Comparison of ENCODE assay signal across 1 cellular context in the genomic region with DNA sequence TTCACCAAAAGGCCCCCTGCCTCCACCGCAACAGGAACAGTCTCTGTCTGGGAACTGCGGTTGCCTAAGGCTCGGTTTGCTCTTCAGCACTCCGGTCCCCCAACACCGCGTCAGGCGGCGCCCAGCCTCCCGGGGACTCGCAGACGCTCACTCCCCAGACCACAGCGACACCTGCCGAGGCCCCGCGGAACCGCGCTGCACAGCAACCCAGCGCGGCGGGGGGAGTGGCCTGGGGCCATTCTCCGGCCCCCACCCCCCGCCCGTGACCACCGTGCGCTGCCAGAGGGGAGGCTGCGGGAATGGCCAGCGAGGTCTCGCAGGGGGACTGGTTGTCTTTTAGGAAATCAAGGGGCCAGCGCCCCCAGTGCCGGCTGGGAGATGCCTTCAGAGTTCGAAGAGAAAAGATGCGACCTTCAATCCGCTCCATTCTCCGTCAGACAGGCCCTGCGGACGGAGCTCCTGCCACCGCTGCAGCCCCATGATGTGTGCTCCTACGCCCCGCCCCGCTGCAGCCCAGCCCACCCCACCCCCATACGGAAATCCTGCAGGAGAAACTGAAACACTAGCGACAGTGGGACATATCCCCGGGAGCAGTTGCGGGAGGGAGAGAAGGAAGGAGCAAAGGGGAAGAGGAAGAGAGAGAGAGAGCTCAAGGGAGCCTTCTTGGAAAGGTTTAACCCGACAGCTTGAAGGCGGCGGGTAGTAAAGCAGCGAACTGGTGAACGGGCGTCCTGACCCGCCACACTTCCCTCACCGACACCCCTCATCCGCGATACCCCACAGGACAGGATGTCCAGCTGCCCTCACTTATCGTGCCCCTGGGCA.
TF ChIP-seq lines count a peak whose summit lies in the region.

No MANE protein-coding gene starts in this region.

TF ChIP-seq in HEK293, 187 proteins besides CTCF, POLR2A, EP300 and RAD21 (continued from another document):
- TF ChIP-seq, protein P1, sequence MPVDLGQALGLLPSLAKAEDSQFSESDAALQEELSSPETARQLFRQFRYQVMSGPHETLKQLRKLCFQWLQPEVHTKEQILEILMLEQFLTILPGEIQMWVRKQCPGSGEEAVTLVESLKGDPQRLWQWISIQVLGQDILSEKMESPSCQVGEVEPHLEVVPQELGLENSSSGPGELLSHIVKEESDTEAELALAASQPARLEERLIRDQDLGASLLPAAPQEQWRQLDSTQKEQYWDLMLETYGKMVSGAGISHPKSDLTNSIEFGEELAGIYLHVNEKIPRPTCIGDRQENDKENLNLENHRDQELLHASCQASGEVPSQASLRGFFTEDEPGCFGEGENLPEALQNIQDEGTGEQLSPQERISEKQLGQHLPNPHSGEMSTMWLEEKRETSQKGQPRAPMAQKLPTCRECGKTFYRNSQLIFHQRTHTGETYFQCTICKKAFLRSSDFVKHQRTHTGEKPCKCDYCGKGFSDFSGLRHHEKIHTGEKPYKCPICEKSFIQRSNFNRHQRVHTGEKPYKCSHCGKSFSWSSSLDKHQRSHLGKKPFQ (tag by site-specific recombination; IDR thresholded peaks at IDR 0.05): 0 out of 2 replicates have a peak, but pooled peaks have one; percentile 10
- TF ChIP-seq ZNF660 (tag by site-specific recombination; IDR thresholded peaks at IDR 0.05): peak; percentile 69
- no peak for TF ChIP-seq ZNF133 (tag by site-specific recombination; IDR thresholded peaks at IDR 0.05)
- TF ChIP-seq REPIN1 (tag by site-specific recombination; IDR thresholded peaks at IDR 0.05; ENCODE audit: low read depth): no peak
- TF ChIP-seq ZNF561 (tag by site-specific recombination; IDR thresholded peaks at IDR 0.05; ENCODE audit: borderline replicate concordance): 0 out of 2 replicates have a peak, but pooled peaks have one; percentile 39
- TF ChIP-seq ZNF560 (tag by site-specific recombination; IDR thresholded peaks at IDR 0.05; ENCODE audit: borderline replicate concordance): no peak
- no peak for TF ChIP-seq SETDB1 (IDR thresholded peaks at IDR 0.05; ENCODE audit: insufficient read length, low read length)
- TF ChIP-seq ZNF121 (tag by site-specific recombination; IDR thresholded peaks at IDR 0.05): no peak
- TF ChIP-seq, protein P2, sequence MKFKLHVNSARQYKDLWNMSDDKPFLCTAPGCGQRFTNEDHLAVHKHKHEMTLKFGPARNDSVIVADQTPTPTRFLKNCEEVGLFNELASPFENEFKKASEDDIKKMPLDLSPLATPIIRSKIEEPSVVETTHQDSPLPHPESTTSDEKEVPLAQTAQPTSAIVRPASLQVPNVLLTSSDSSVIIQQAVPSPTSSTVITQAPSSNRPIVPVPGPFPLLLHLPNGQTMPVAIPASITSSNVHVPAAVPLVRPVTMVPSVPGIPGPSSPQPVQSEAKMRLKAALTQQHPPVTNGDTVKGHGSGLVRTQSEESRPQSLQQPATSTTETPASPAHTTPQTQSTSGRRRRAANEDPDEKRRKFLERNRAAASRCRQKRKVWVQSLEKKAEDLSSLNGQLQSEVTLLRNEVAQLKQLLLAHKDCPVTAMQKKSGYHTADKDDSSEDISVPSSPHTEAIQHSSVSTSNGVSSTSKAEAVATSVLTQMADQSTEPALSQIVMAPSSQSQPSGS (tag by site-specific recombination; IDR thresholded peaks at IDR 0.05; ENCODE audit: low read depth): no peak
- no peak for TF ChIP-seq SALL2 (tag by site-specific recombination; IDR thresholded peaks at IDR 0.05; ENCODE audit: borderline replicate concordance)
- TF ChIP-seq ZNF2 (tag by site-specific recombination; IDR thresholded peaks at IDR 0.05): peak; percentile 97
- TF ChIP-seq, protein P3, sequence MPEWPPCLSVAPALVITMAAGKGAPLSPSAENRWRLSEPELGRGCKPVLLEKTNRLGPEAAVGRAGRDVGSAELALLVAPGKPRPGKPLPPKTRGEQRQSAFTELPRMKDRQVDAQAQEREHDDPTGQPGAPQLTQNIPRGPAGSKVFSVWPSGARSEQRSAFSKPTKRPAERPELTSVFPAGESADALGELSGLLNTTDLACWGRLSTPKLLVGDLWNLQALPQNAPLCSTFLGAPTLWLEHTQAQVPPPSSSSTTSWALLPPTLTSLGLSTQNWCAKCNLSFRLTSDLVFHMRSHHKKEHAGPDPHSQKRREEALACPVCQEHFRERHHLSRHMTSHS (tag by site-specific recombination; IDR thresholded peaks at IDR 0.05): no peak
- no peak for TF ChIP-seq ZNF514 (tag by site-specific recombination; IDR thresholded peaks at IDR 0.05)
- TF ChIP-seq ZNF16 (tag by site-specific recombination; IDR thresholded peaks at IDR 0.05; ENCODE audit: low read depth): no peak
- TF ChIP-seq ZNF202 (tag by site-specific recombination; IDR thresholded peaks at IDR 0.05; ENCODE audit: borderline replicate concordance): no peak
- no peak for TF ChIP-seq ZBTB21 (tag by site-specific recombination; IDR thresholded peaks at IDR 0.05)
- no peak; the same call in 1 of the 2 replicates for TF ChIP-seq OSR2 (tag by site-specific recombination; IDR thresholded peaks at IDR 0.05)
- no peak for TF ChIP-seq ZNF521 (tag by site-specific recombination; IDR thresholded peaks at IDR 0.05)
- TF ChIP-seq ZNF555 (tag by site-specific recombination; conservative IDR thresholded peaks at IDR 0.05): no peak
- peak; percentile 55 for TF ChIP-seq ZNF654 (tag by site-specific recombination; IDR thresholded peaks at IDR 0.05; ENCODE audit: low read depth)
- TF ChIP-seq KLF9 (tag by site-specific recombination; IDR thresholded peaks at IDR 0.05; ENCODE audit: low read depth): peak; percentile 85
